Comparison of ENCODE assay signal across 1 cellular context in genomic region chr1:1542766-1543705, GRCh38.
TF ChIP-seq lines count a peak whose summit lies in the region.

No MANE protein-coding gene starts in this region.

TF ChIP-seq in HepG2, 621 proteins besides CTCF, POLR2A, EP300 and RAD21:
- TF ChIP-seq SNAPC2 (CRISPR knock-in tag; IDR thresholded peaks at IDR 0.05), result no peak
- TF ChIP-seq SP1 (IDR thresholded peaks at IDR 0.05), result no peak
- 0 out of 2 replicates have a peak, but pooled peaks have one; percentile 21 for TF ChIP-seq SP1 (CRISPR knock-in tag; IDR thresholded peaks at IDR 0.05)
- TF ChIP-seq SOX13 (IDR thresholded peaks at IDR 0.05), result no peak
- no peak for TF ChIP-seq SOX13 (CRISPR knock-in tag; conservative IDR thresholded peaks at IDR 0.05 in 1 of 2, IDR thresholded peaks at IDR 0.05 in 1 of 2)
- no peak for TF ChIP-seq POLR2AphosphoS2 (IDR thresholded peaks at IDR 0.05; ENCODE audit: low read depth, low read length)
- TF ChIP-seq ZNF557 (CRISPR knock-in tag; IDR thresholded peaks at IDR 0.05), result no peak
- TF ChIP-seq ZBTB33 (CRISPR knock-in tag; IDR thresholded peaks at IDR 0.05), result peak; percentile 77
- no peak for TF ChIP-seq NONO (IDR thresholded peaks at IDR 0.05)
- TF ChIP-seq NONO (CRISPR knock-in tag; conservative IDR thresholded peaks at IDR 0.05), result no peak
- TF ChIP-seq PCBP1 (IDR thresholded peaks at IDR 0.05; ENCODE audit: borderline replicate concordance, low read depth, low read length), result peak; percentile 86; the same call in 1 of the 2 replicates
- TF ChIP-seq CENPT (CRISPR knock-in tag; IDR thresholded peaks at IDR 0.05; ENCODE audit: low read depth), result no peak
- no peak for TF ChIP-seq ZNF337 (CRISPR knock-in tag; IDR thresholded peaks at IDR 0.05; ENCODE audit: borderline replicate concordance, low read depth)
- peak; percentile 59 for TF ChIP-seq SAP130 (CRISPR knock-in tag; IDR thresholded peaks at IDR 0.05; ENCODE audit: low read depth)
- no peak for TF ChIP-seq CBX5 (CRISPR knock-in tag; IDR thresholded peaks at IDR 0.05; ENCODE audit: borderline replicate concordance)
- TF ChIP-seq ZNF740 (CRISPR knock-in tag; IDR thresholded peaks at IDR 0.05), result no peak
